ENCODE assay signal across 16 cellular contexts in genomic region chrX:1395646-1396216, GRCh38. TPM values are rescaled to one million over a fixed set of nuclear protein-coding genes. Genes with fewer than 3 reads are reported as not detected.
DNase-seq lines count a peak whose midpoint lies in the region; ATAC-seq and TF ChIP-seq lines count a peak whose summit lies in the region.
"Had no signal": no experiment of that assay in that cellular context is flagged by ENCODE, and none has a peak within 500 bp of the region (broad histone marks: within the 10 kb centered on the region; RNA-seq: fewer than 3 reads in every experiment).

No MANE protein-coding gene starts in this region.

- H3K36me3 ChIP-seq in skeletal muscle satellite cell (ENCODE audit: insufficient read depth, low read length), result peaks cover 16% of the 10 kb centered on the region
- peaks cover 0 to 37% (median 12%) of the 10 kb centered on the region in 4 donors for H3K36me3 ChIP-seq in esophagus muscularis mucosa

- peak overlapping the region; percentile 88 for H3K4me2 ChIP-seq in skeletal muscle satellite cell (ENCODE audit: low read length)

- H3K4me1 ChIP-seq in skeletal muscle satellite cell (ENCODE audit: control insufficient read depth, insufficient read depth, low read length) (peaks cover 24% of the 10 kb centered on the region), esophagus muscularis mucosa (peaks cover 10 to 29% (median 26%) of the 10 kb centered on the region in 4 donors)

- H3K4me3 Mint-ChIP-seq in activated CD4-positive, alpha-beta T cell treated with anti-CD3 and anti-CD28 coated beads, Interleukin-2, amount 10 ng/mL, durations not matched to agents 7 days and 5 days, result peak overlapping the region; percentile 9
- peak overlapping the region; percentile 31 for H3K4me3 Mint-ChIP-seq in endothelial cell (ENCODE audit: unreplicated experiment)

- no peak for TF ChIP-seq POLR2A in esophagus muscularis mucosa (IDR thresholded peaks at IDR 0.05; ENCODE audit: low read depth)

- POLR2A ChIA-PET in activated CD4-positive, alpha-beta T cell treated with anti-CD3 and anti-CD28 coated beads, Interleukin-2, amount 10 ng/mL, durations not matched to agents 7 days and 5 days (lab: Charles Lee), result no interaction called here
- POLR2A ChIA-PET in HEK293T (lab: Yijun Ruan, JAX), result no interaction called here

- peaks cover 30% of the 10 kb centered on the region for H3K36me3 Mint-ChIP-seq in activated CD4-positive, alpha-beta T cell treated with anti-CD3 and anti-CD28 coated beads, Interleukin-2, amount 10 ng/mL, durations not matched to agents 7 days and 5 days (ENCODE audit: low read depth)
- H3K36me3 Mint-ChIP-seq in endothelial cell (ENCODE audit: low read depth, unreplicated experiment), result peaks cover 26% of the 10 kb centered on the region

- H3K4me1 Mint-ChIP-seq in activated CD4-positive, alpha-beta T cell treated with anti-CD3 and anti-CD28 coated beads, Interleukin-2, amount 10 ng/mL, durations not matched to agents 7 days and 5 days, result peaks cover 35% of the 10 kb centered on the region
- H3K4me1 Mint-ChIP-seq in endothelial cell (ENCODE audit: unreplicated experiment), result peaks cover 16% of the 10 kb centered on the region

- no peak overlapping the region for H3K27ac Mint-ChIP-seq in activated CD4-positive, alpha-beta T cell treated with anti-CD3 and anti-CD28 coated beads, Interleukin-2, amount 10 ng/mL, durations not matched to agents 7 days and 5 days
- H3K27ac Mint-ChIP-seq in endothelial cell (ENCODE audit: unreplicated experiment), result peak overlapping the region; percentile 4

- H3K27me3 ChIP-seq in skeletal muscle satellite cell (ENCODE audit: control insufficient read depth, insufficient read depth, low read length) (no peaks in the 10 kb centered on the region), esophagus muscularis mucosa (no peaks in the 10 kb centered on the region)

- H3K9me3 ChIP-seq in skeletal muscle satellite cell (replicated peaks; ENCODE audit: low read length) (no peaks in the 10 kb centered on the region), esophagus muscularis mucosa (no peaks in the 10 kb centered on the region)
- H3K9me3 ChIP-seq: A549 had no signal

- H3K27me3 Mint-ChIP-seq in activated CD4-positive, alpha-beta T cell treated with anti-CD3 and anti-CD28 coated beads, Interleukin-2, amount 10 ng/mL, durations not matched to agents 7 days and 5 days, result no peaks in the 10 kb centered on the region
- H3K27me3 Mint-ChIP-seq in endothelial cell (ENCODE audit: unreplicated experiment), result peaks cover 23% of the 10 kb centered on the region

- 94% methylated on average over 5 of the region's 5 CpGs for WGBS in esophagus muscularis mucosa

- H3K4me3 ChIP-seq in skeletal muscle satellite cell (ENCODE audit: low read length) (no peak overlapping the region), esophagus muscularis mucosa (no peak overlapping the region)
- H3K4me3 ChIP-seq: A549, SK-N-MC had no signal

- no peak overlapping the region for H3K27ac ChIP-seq in esophagus muscularis mucosa (replicated peaks in 1 of 4)
- H3K27ac ChIP-seq: A549, epithelial cell of prostate, SK-N-MC had no signal

- CTCF ChIA-PET in activated CD4-positive, alpha-beta T cell treated with anti-CD3 and anti-CD28 coated beads, Interleukin-2, amount 10 ng/mL, durations not matched to agents 7 days and 5 days (lab: Charles Lee), result no interaction called here
- CTCF ChIA-PET in HEK293T (lab: Yijun Ruan, JAX), result no interaction called here

- no peak for TF ChIP-seq EP300 in esophagus muscularis mucosa (IDR thresholded peaks at IDR 0.05)

- no peak for ATAC-seq in GM21619 (IDR thresholded peaks at IDR 0.05; ENCODE audit: unreplicated experiment)
- ATAC-seq: A549, PC-3 had no signal

- intact Hi-C loops in esophagus muscularis mucosa (cut with DNase I), result no loop called here

- no peak for DNase-seq in activated CD4-positive, alpha-beta T cell treated with anti-CD3 and anti-CD28 coated beads, Interleukin-2, amount 10 ng/mL, durations not matched to agents 7 days and 5 days
- DNase-seq in activated CD4-positive, alpha-beta T cell treated with anti-CD3 and anti-CD28 coated beads for 48 hours, result no peak
- DNase-seq in HEK293T (ENCODE audit: extremely low spot score), result no peak
- DNase-seq in endothelial cell (ENCODE audit: low spot score), result no peak
- DNase-seq in esophagus muscularis mucosa (ENCODE audit: extremely low spot score), result no peak
- no peak for DNase-seq in stimulated activated CD4-positive, alpha-beta T cell treated with anti-CD3 and anti-CD28 coated beads, Interleukin-4, amount 100 ng/mL, for 24 hours
- DNase-seq: GF-D8; NCI-H510A; PC-3; stimulated activated CD4-positive, alpha-beta T cell treated with anti-CD3 and anti-CD28 coated beads, Interleukin-12 subunit alpha, Interleukin-12 subunit beta, amount 100 ng/mL, for 4 hours had no signal

- H3K9ac ChIP-seq in skeletal muscle satellite cell (ENCODE audit: low read depth, low read length), result peak overlapping the region; percentile 100

- no peaks in the 10 kb centered on the region for H3K9me3 Mint-ChIP-seq in activated CD4-positive, alpha-beta T cell treated with anti-CD3 and anti-CD28 coated beads, Interleukin-2, amount 10 ng/mL, durations not matched to agents 7 days and 5 days
- H3K9me3 Mint-ChIP-seq in endothelial cell (ENCODE audit: unreplicated experiment), result no peaks in the 10 kb centered on the region

- TF ChIP-seq CTCF in endothelial cell (IDR thresholded peaks at IDR 0.05; ENCODE audit: unreplicated experiment), result no peak
- TF ChIP-seq CTCF in esophagus muscularis mucosa (IDR thresholded peaks at IDR 0.05), result no peak

TF ChIP-seq in HEK293T, 16 proteins besides CTCF, POLR2A, EP300 and RAD21:
- TF ChIP-seq FOXK2 (IDR thresholded peaks at IDR 0.05) (no peak), FOXM1 (IDR thresholded peaks at IDR 0.05; ENCODE audit: borderline replicate concordance) (no peak), TARDBP (IDR thresholded peaks at IDR 0.05) (peak; percentile 62)

RNA-seq across cellular contexts. Expression of gene SLC25A6, which starts 3.8 kb away (rescaled TPM):
- 100 to 1,000 TPM; 259 to 261 TPM for total RNA-seq in activated CD4-positive, alpha-beta T cell treated with anti-CD3 and anti-CD28 coated beads, Interleukin-2, amount 10 ng/mL, durations not matched to agents 7 days and 5 days
- total RNA-seq in endothelial cell (ENCODE audit: unreplicated experiment) (488 TPM), esophagus muscularis mucosa (100 to 1,000 TPM; 266 to 339 (median 313) TPM)
- total RNA-seq in skeletal muscle satellite cell (2012; rRNA removed), result 317 and 350 TPM in 2 replicates

RNA-seq across cellular contexts. Expression of gene ASMTL, which starts 57.0 kb away (rescaled TPM):
- 10 to 100 TPM; 30.7 to 33.9 TPM for total RNA-seq in activated CD4-positive, alpha-beta T cell treated with anti-CD3 and anti-CD28 coated beads, Interleukin-2, amount 10 ng/mL, durations not matched to agents 7 days and 5 days
- total RNA-seq in endothelial cell (ENCODE audit: unreplicated experiment), result 25.8 TPM
- 28.6 and 37.8 TPM in 2 replicates for total RNA-seq in skeletal muscle satellite cell (2012; rRNA removed)
- total RNA-seq in esophagus muscularis mucosa, result 10 to 100 TPM; 28.7 to 52.2 (median 32.8) TPM

RNA-seq across cellular contexts. Expression of gene IL3RA, which starts 59.1 kb away (rescaled TPM):
- total RNA-seq in activated CD4-positive, alpha-beta T cell treated with anti-CD3 and anti-CD28 coated beads, Interleukin-2, amount 10 ng/mL, durations not matched to agents 7 days and 5 days, result 1 to 10 TPM; 6.4 to 7.1 TPM
- 0.97 TPM for total RNA-seq in endothelial cell (ENCODE audit: unreplicated experiment)
- not detected in 2 replicates for total RNA-seq in skeletal muscle satellite cell (2012; rRNA removed)
- total RNA-seq in esophagus muscularis mucosa, result 10 to 100 TPM in 3 of 4 donors, 1 to 10 TPM in 1; 5.0 to 19.1 (median 11.4) TPM
- total RNA-seq: LHCN-M2, PC-3 had no signal
